Comparison of ENCODE assay signal across 8 cellular contexts in the genomic region with DNA sequence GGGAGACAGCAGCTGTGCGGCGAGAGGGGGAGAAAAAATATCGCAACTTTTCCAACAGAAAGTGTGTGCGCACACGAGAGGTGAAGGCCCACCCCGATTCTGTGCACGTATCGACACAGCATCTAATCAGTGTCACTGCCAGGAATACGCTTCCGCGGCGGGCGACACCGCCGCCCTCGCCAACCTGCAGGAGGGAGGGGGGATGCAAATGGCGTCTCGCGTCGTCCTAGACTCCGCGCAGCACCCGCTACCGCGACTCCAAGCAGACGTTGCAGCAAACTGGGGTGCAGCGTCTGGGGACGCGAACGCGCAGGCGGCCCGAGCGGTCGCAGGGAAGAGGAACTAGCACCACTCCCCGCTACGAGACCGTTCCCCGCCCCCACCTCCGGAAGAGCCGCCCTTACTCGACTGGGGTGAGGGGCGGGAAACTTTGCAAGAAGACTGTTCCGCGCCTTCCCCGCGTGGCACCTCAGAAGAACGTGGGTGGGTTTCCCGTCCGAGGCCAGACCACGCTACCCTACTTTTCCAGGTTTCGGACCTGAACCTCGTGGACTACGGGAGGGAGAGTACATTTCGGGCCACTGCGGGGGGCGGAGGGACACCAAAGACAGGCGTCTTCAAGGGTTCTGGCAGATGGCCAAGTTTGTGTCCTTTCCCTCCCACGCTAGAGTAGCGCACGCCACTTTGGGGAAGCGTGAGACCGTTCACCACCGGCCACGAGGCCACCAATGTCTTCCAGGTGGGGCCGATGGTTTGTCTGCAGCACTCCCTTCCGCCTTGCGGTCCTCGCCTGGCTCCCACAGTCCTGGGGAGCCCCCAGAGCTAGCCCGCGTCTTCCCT.
DNase-seq lines count a peak whose midpoint lies in the region; ATAC-seq and TF ChIP-seq lines count a peak whose summit lies in the region.

No MANE protein-coding gene starts in this region.

- peak overlapping the region; percentile 86 for H3K56ac ChIP-seq in mesendoderm (ENCODE audit: low read length)

- H3K79me1 ChIP-seq in mesendoderm (ENCODE audit: low read length), result no peaks in the 10 kb centered on the region

- CTCF ChIA-PET in HEK293T (lab: Yijun Ruan, JAX), result no interaction called here

- H2BK120ac ChIP-seq in mesendoderm (ENCODE audit: low read depth, low read length), result peak overlapping the region; percentile 48

- no peak overlapping the region for H3K23ac ChIP-seq in mesendoderm (ENCODE audit: low read length)

- H3K36me3 ChIP-seq in duodenal mucosa (ENCODE audit: control insufficient read depth in 1 of 2, insufficient read depth in 2 of 2, low read length in 2 of 2) (no peaks in the 10 kb centered on the region), mesendoderm (ENCODE audit: control insufficient read depth, insufficient read depth, low read length) (no peaks in the 10 kb centered on the region)

- H3K9me3 ChIP-seq in duodenal mucosa (ENCODE audit: control insufficient read depth in 1 of 2, low read length in 2 of 2), result no peaks in the 10 kb centered on the region

- H3K27me3 ChIP-seq in duodenal mucosa (ENCODE audit: control insufficient read depth in 1 of 2, insufficient read depth in 2 of 2, low read length in 2 of 2) (no peaks in the 10 kb centered on the region), mesendoderm (ENCODE audit: insufficient read depth, low read length, poor library complexity) (no peaks in the 10 kb centered on the region)

- H3K4ac ChIP-seq in mesendoderm (ENCODE audit: low read depth, low read length), result peak overlapping the region; percentile 93

- peak overlapping the region; percentile 98 for H3K18ac ChIP-seq in mesendoderm (ENCODE audit: low read length)

- no peaks in the 10 kb centered on the region for H3K79me2 ChIP-seq in mesendoderm (ENCODE audit: control insufficient read depth, insufficient read depth, low read length)

- peaks cover 27 to 32% of the 10 kb centered on the region in 2 donors for H3K4me1 ChIP-seq in duodenal mucosa (ENCODE audit: control insufficient read depth in 1 of 2, insufficient read depth in 2 of 2, low read length in 2 of 2)
- no peaks in the 10 kb centered on the region for H3K4me1 ChIP-seq in mesendoderm (ENCODE audit: control insufficient read depth, low read depth, low read length)

- DNase-seq in GDM1 (lab: John Stamatoyannopoulos, UW) (peak; percentile 83), HEK293T (ENCODE audit: extremely low spot score) (no peak), NCI-H2227 (lab: John Stamatoyannopoulos, UW; ENCODE audit: unreplicated experiment) (peak; percentile 92), mesendoderm (peak; percentile 71)
- peak; percentile 65 for DNase-seq in activated CD4-positive, alpha-beta T cell treated with anti-CD3 and anti-CD28 coated beads, Interleukin-2, amount 50 U/mL, for 1 hour
- DNase-seq in stimulated activated CD8-positive, alpha-beta memory T cell treated with anti-CD3 and anti-CD28 coated beads, Interleukin-4, amount 100 ng/mL, for 48 hours, result peak; percentile 78

- H3K4me3 ChIP-seq in duodenal mucosa (ENCODE audit: low read depth in 1 of 2, low read length in 2 of 2) (peak overlapping the region; percentile 72 to 75), mesendoderm (ENCODE audit: low read length) (peak overlapping the region; percentile 4)

- no CpG with 5 or more reads among the region's 71 CpGs for whole genome bisulfite sequencing in mesendoderm (ENCODE audit: extremely low coverage, insufficient coverage, low lambda C conversion rate)

- H2BK5ac ChIP-seq in mesendoderm (ENCODE audit: low read length), result no peak overlapping the region

- no peak overlapping the region for H2BK15ac ChIP-seq in mesendoderm (replicated peaks; ENCODE audit: low read depth)

- POLR2A ChIA-PET in HEK293T (lab: Yijun Ruan, JAX), result interaction anchor here (0.7 to 2.2 kb wide), 7 partner anchors 13 to 293 kb away, joined by 3 to 10 read pairs (median 3); no protein-coding TSS in a partner anchor

- no peak overlapping the region for H4K8ac ChIP-seq in mesendoderm (ENCODE audit: low read depth, low read length)

- H3K9ac ChIP-seq in duodenal mucosa (ENCODE audit: low read depth in 1 of 2, low read length in 2 of 2), result peak overlapping the region; percentile 71 to 76
- peak overlapping the region; percentile 77 for H3K9ac ChIP-seq in mesendoderm (ENCODE audit: low read length)

- H2AK5ac ChIP-seq in mesendoderm (ENCODE audit: low read length), result no peak overlapping the region

- no peak overlapping the region for H4K5ac ChIP-seq in mesendoderm (ENCODE audit: low read length)

- peak overlapping the region; percentile 68 for H3K4me2 ChIP-seq in mesendoderm (ENCODE audit: low read length)

- ATAC-seq in GM21619 (IDR thresholded peaks at IDR 0.05; ENCODE audit: unreplicated experiment), result no peak

- peak overlapping the region; percentile 93 for H3K27ac ChIP-seq in duodenal mucosa (ENCODE audit: low read depth, low read length)
- no peak overlapping the region for H3K27ac ChIP-seq in mesendoderm (ENCODE audit: low read depth, low read length)

TF ChIP-seq in HEK293T, 16 proteins besides CTCF, POLR2A, EP300 and RAD21:
- TF ChIP-seq L3MBTL2 (conservative IDR thresholded peaks at IDR 0.05) (peak; percentile 90), TARDBP (IDR thresholded peaks at IDR 0.05) (peak; percentile 66; the same call in 1 of the 2 replicates), FOXM1 (IDR thresholded peaks at IDR 0.05; ENCODE audit: borderline replicate concordance) (no peak)
